1 cellular context compared by ENCODE assay signal in genomic region chr1:224535641-224536040, GRCh38.
TF ChIP-seq lines count a peak whose summit lies in the region.

No MANE protein-coding gene starts in this region.

TF ChIP-seq in K562, 482 proteins besides CTCF, POLR2A, EP300 and RAD21 (continued from another document):
- TF ChIP-seq CLOCK (CRISPR knock-in tag; IDR thresholded peaks at IDR 0.05; ENCODE audit: borderline replicate concordance), result no peak
- TF ChIP-seq ASH1L (IDR thresholded peaks at IDR 0.05; ENCODE audit: borderline replicate concordance, low read depth, partially characterized antibody), result no peak
TF ChIP-seq in K562: peak in this region for 0.
